Comparison of ENCODE assay signal across 1 cellular context in genomic region chr12:9792185-9792900, GRCh38.
TF ChIP-seq lines count a peak whose summit lies in the region.

No MANE protein-coding gene starts in this region.

TF ChIP-seq in H1, 55 proteins besides CTCF, POLR2A, EP300 and RAD21:
- TF ChIP-seq SIRT6 (IDR thresholded peaks at IDR 0.05; ENCODE audit: low read length) (no peak), GTF2F1 (IDR thresholded peaks at IDR 0.05; ENCODE audit: borderline replicate concordance, low read depth, low read length) (no peak), EZH2 (IDR thresholded peaks at IDR 0.05; ENCODE audit: low read depth, low read length, severe bottlenecking) (no peak), SUZ12 (IDR thresholded peaks at IDR 0.05; ENCODE audit: low read length) (no peak), JUND (IDR thresholded peaks at IDR 0.05; ENCODE audit: low read length) (no peak), SP4 (IDR thresholded peaks at IDR 0.05; ENCODE audit: low read length) (no peak), BRCA1 (IDR thresholded peaks at IDR 0.05; ENCODE audit: low read depth, low read length) (no peak), SIX5 (IDR thresholded peaks at IDR 0.05; ENCODE audit: low read depth, low read length) (no peak), CREB1 (IDR thresholded peaks at IDR 0.05) (no peak), RFX5 (IDR thresholded peaks at IDR 0.05; ENCODE audit: borderline replicate concordance, low read depth, low read length) (no peak), ATF3 (IDR thresholded peaks at IDR 0.05; ENCODE audit: insufficient read depth, low read depth, low read length) (no peak), ZNF274 (IDR thresholded peaks at IDR 0.05; ENCODE audit: borderline replicate concordance, extremely low read depth, low read length) (no peak), SP2 (IDR thresholded peaks at IDR 0.05; ENCODE audit: low read length) (no peak), CBX8 (IDR thresholded peaks at IDR 0.05; ENCODE audit: borderline replicate concordance, low read depth, low read length) (no peak), NANOG (IDR thresholded peaks at IDR 0.05; ENCODE audit: insufficient read depth, low read depth, low read length, poor library complexity, severe bottlenecking) (no peak), YY1 (IDR thresholded peaks at IDR 0.05; ENCODE audit: low read depth, low read length) (no peak), SAP30 (IDR thresholded peaks at IDR 0.05; ENCODE audit: insufficient read depth, insufficient replicate concordance, low read length) (no peak), GABPA (IDR thresholded peaks at IDR 0.05; ENCODE audit: borderline replicate concordance, insufficient read depth, low read length) (no peak), ATF2 (IDR thresholded peaks at IDR 0.05; ENCODE audit: low read length) (no peak), BCL11A (IDR thresholded peaks at IDR 0.05; ENCODE audit: low read depth in 2 of 2, low read length in 2 of 2) (no peak)
